ENCODE assay signal across 20 cellular contexts in the genomic region with DNA sequence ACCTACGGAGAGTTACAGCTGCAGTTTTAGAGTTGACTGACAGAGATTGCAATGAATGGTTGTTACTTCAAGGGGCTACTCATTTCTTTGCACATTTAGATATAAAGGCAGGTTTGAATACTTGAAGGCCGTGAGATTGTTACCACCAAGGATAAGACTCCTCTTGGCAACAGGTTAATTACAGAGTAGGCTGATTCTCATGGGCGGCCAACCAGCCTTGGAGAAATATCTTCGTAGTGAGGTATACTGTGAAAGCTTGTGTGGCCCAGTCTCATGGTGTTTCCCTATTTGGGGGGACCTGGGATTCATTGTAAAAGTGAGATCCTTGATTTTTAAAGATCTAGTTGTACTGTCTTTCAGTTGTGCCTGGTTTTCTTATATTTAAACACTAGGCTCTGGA.
"Had no signal": no experiment of that assay in that cellular context is flagged by ENCODE, and none has a peak within 500 bp of the region (broad histone marks: within the 10 kb centered on the region; RNA-seq: fewer than 3 reads in every experiment).

No MANE protein-coding gene starts in this region.

- H3K36me3 Mint-ChIP-seq: activated naive CD4-positive, alpha-beta T cell treated with anti-CD3 and anti-CD28 coated beads, Interleukin-2, amount 50 U/mL, for 24 hours had no signal

- ATAC-seq: activated CD4-positive, CD25-positive, alpha-beta regulatory T cell treated with anti-CD3 and anti-CD28 coated beads, Interleukin-2, amount 50 U/mL, for 24 hours; activated CD8-positive, alpha-beta T cell treated with anti-CD3 and anti-CD28 coated beads for 36 hours; Right ventricle myocardium inferior had no signal

- H3K4me1 Mint-ChIP-seq: activated naive CD4-positive, alpha-beta T cell treated with anti-CD3 and anti-CD28 coated beads, Interleukin-2, amount 50 U/mL, for 24 hours had no signal

- H3K4me3 Mint-ChIP-seq: activated CD8-positive, alpha-beta T cell treated with anti-CD3 and anti-CD28 coated beads for 36 hours; activated naive CD4-positive, alpha-beta T cell treated with anti-CD3 and anti-CD28 coated beads, Interleukin-2, amount 50 U/mL, for 24 hours had no signal

- H3K27me3 Mint-ChIP-seq: activated CD8-positive, alpha-beta T cell treated with anti-CD3 and anti-CD28 coated beads for 36 hours had no signal

- DNase-seq: activated CD4-positive, alpha-beta T cell treated with anti-CD3 and anti-CD28 coated beads for 4 hours; activated CD8-positive, alpha-beta memory T cell treated with anti-CD3 and anti-CD28 coated beads, Interleukin-2, amount 50 U/mL, for 48 hours; activated CD8-positive, alpha-beta T cell treated with anti-CD3 and anti-CD28 coated beads for 36 hours; activated T-cell treated with anti-CD3 and anti-CD28 coated beads, Interleukin-2, amount 50 U/mL, for 1 hour; aorta; caudate nucleus; KG1; NCI-H1048; NCI-H1417; NCI-H1694; NCI-H2029; NCI-H345; NCI-H510A; NCI-H526 treated with DMSO at 0.1 percent for 48 hours; NCI-H82; RPMI8226; T-helper 1 cell had no signal

- H3K9me3 Mint-ChIP-seq: activated CD8-positive, alpha-beta T cell treated with anti-CD3 and anti-CD28 coated beads for 36 hours; activated naive CD4-positive, alpha-beta T cell treated with anti-CD3 and anti-CD28 coated beads, Interleukin-2, amount 50 U/mL, for 24 hours had no signal

- H3K27ac Mint-ChIP-seq: activated CD8-positive, alpha-beta T cell treated with anti-CD3 and anti-CD28 coated beads for 36 hours; activated naive CD4-positive, alpha-beta T cell treated with anti-CD3 and anti-CD28 coated beads, Interleukin-2, amount 50 U/mL, for 24 hours had no signal
